Comparison of ENCODE assay signal across 9 cellular contexts in genomic region chr12:95789126-95790024, GRCh38. TPM values are rescaled to one million over a fixed set of nuclear protein-coding genes. Genes with fewer than 3 reads are reported as not detected.
A peak's percentile ranks its signal among the peaks of the same experiment; 100 is the strongest.
DNase-seq lines count a peak whose midpoint lies in the region; ATAC-seq and TF ChIP-seq lines count a peak whose summit lies in the region.
"Had no signal": no experiment of that assay in that cellular context is flagged by ENCODE, and none has a peak within 500 bp of the region (broad histone marks: within the 10 kb centered on the region; RNA-seq: fewer than 3 reads in every experiment).

No MANE protein-coding gene starts in this region.

- H3K9me3 ChIP-seq in right lobe of liver, result no peaks in the 10 kb centered on the region
- no peaks in the 10 kb centered on the region for H3K9me3 ChIP-seq in tibial nerve

- intact Hi-C loops in right lobe of liver (cut with DNase I), result loop anchor here in 1 of 2 donors (10.0 kb wide), 1 partner anchor 165 kb away; no protein-coding TSS in a partner anchor

- 21% methylated on average over 12 of the region's 39 CpGs for WGBS in right lobe of liver (ENCODE audit: insufficient coverage, low coverage, low lambda C conversion rate, missing lambda C conversion rate)
- WGBS in tibial nerve, 2 donors, result 12% methylated on average over 34 to 38 of the region's 39 CpGs

- H3K4me3 ChIP-seq in choroid plexus epithelial cell (ENCODE audit: low read depth, low read length) (peak overlapping the region; percentile 64), right lobe of liver (peak overlapping the region; percentile 41 to 79 (median 73)), tibial nerve (peak overlapping the region; percentile 56 to 82 (median 70))
- H3K4me3 ChIP-seq: K562 had no signal

- POLR2A ChIA-PET in GM10248 (lab: Yijun Ruan, JAX), result no interaction called here

- CTCF ChIA-PET in GM10248 (lab: Yijun Ruan, JAX), result no interaction called here

- H3K36me3 ChIP-seq in right lobe of liver (no peaks in the 10 kb centered on the region), tibial nerve (no peaks in the 10 kb centered on the region)

- H3K27ac ChIP-seq in right lobe of liver (peak overlapping the region; percentile 78 to 86 (median 78)), tibial nerve (peak overlapping the region; percentile 69 to 91 (median 74))

- no peak for TF ChIP-seq POLR2A in right lobe of liver (IDR thresholded peaks at IDR 0.05)
- no peak for TF ChIP-seq POLR2A in tibial nerve (IDR thresholded peaks at IDR 0.05)

- TF ChIP-seq EP300 in tibial nerve (IDR thresholded peaks at IDR 0.05), result no peak

- H3K4me1 ChIP-seq in right lobe of liver, result peaks cover 0 to 9% (median 4%) of the 10 kb centered on the region in 4 donors
- peaks cover 0 to 50% (median 8%) of the 10 kb centered on the region in 4 donors for H3K4me1 ChIP-seq in tibial nerve

- TF ChIP-seq CTCF in choroid plexus epithelial cell (conservative IDR thresholded peaks at IDR 0.05; ENCODE audit: low read depth, low read length), result no peak
- TF ChIP-seq CTCF in right lobe of liver (IDR thresholded peaks at IDR 0.05), result peak in 1 of 4 donors; percentile 7
- TF ChIP-seq CTCF in tibial nerve (IDR thresholded peaks at IDR 0.05), result peak in 1 of 5 experiments; percentile 5
- TF ChIP-seq CTCF in GM10248 (IDR thresholded peaks at IDR 0.05; ENCODE audit: control extremely low read depth, extremely low read depth, low read depth, missing control alignments), result no peak

- DNase-seq in DMS153 treated with DMSO at 0.1 percent for 48 hours (lab: John Stamatoyannopoulos, UW; ENCODE audit: unreplicated experiment), result peak; percentile 52
- peak; percentile 66 for DNase-seq in NCI-H345 treated with DMSO at 0.1 percent for 48 hours (lab: John Stamatoyannopoulos, UW; ENCODE audit: unreplicated experiment)
- no peak for DNase-seq in choroid plexus epithelial cell (ENCODE audit: low read depth)
- peak; percentile 49 to 68 (median 55) for DNase-seq in right lobe of liver
- DNase-seq in tibial nerve (ENCODE audit: low spot score in 2 of 2), result no peak
- DNase-seq in stimulated activated CD8-positive, alpha-beta memory T cell treated with anti-CD3 and anti-CD28 coated beads, Interleukin-4, amount 100 ng/mL, for 48 hours, result no peak
- no peak for DNase-seq in GM10248 (ENCODE audit: extremely low spot score)

- ATAC-seq in right lobe of liver (peak; percentile 41 to 54 (median 46)), GM18498 (IDR thresholded peaks at IDR 0.05; ENCODE audit: unreplicated experiment) (no peak)
- ATAC-seq: K562 had no signal

- H3K27me3 ChIP-seq in right lobe of liver (no peaks in the 10 kb centered on the region), tibial nerve (no peaks in the 10 kb centered on the region)

RNA-seq across cellular contexts. Expression of gene NTN4, which starts 1.2 kb away (rescaled TPM):
- total RNA-seq in right lobe of liver, result 10 to 100 TPM; 14.7 to 28.7 (median 18.9) TPM
- total RNA-seq in tibial nerve, result 10 to 100 TPM; 30.8 to 50.6 (median 32.2) TPM

Comparison
In these comparisons a context has a peak if more than half of its experiments do, and no peak if none do; other contexts are left out.
1. DNase-seq: peak in DMS153 treated with DMSO at 0.1 percent for 48 hours (single experiment), NCI-H345 treated with DMSO at 0.1 percent for 48 hours (single experiment) and right lobe of liver (3 of 3); none in choroid plexus epithelial cell (single experiment), tibial nerve (0 of 2), stimulated activated CD8-positive, alpha-beta memory T cell treated with anti-CD3 and anti-CD28 coated beads, Interleukin-4, amount 100 ng/mL, for 48 hours (single experiment) and GM10248 (single experiment).
2. Peak in every context shown above with its lines, with median percentiles within 50 percentile points of each other: H3K4me3 ChIP-seq.